In the genomic region with DNA sequence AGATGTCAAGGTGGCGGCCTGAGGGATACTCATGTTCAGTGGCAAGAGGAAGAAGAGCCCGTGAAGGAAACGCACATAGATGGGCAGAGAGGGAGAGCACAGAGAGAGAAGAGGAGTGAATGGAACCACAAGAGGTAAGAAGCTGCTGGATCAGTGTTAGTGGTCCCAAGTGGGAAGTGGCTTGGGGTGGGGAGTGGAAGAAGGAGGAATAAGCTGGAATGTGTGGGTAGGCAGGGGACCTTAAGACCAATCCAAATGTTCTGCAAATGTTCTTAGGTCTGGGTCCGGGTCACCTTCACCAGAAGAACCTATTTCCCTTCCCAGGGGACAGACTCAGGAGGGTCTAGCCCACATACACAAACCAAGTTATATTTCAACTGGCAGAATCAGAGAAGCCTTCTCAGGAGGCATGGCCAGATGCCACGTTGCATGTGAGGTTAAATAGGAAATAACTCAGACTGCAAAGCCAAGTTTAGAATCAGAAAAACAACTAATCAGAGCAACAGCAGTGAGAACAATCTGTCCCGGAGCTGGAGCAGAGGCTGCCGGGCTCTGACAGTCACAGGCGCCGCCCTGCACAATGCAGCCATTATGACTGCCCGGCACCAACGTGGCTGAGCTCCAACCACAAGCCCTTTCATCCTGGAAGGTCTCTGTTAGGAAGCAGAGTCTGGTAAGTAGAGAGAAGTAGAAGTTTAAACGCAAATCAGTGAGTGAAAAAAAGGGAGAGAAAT, we compare ENCODE assay signal across 1 cellular context.
TF ChIP-seq lines count a peak whose summit lies in the region.

No MANE protein-coding gene starts in this region.

TF ChIP-seq in GM12878, 131 proteins besides CTCF, POLR2A, EP300 and RAD21 (continued from another document):
- no peak for TF ChIP-seq NFIC (IDR thresholded peaks at IDR 0.05; ENCODE audit: low read depth, low read length)
- no peak for TF ChIP-seq ZNF24 (IDR thresholded peaks at IDR 0.05)
- no peak for TF ChIP-seq HDAC2 (IDR thresholded peaks at IDR 0.05)
